In the genomic region with DNA sequence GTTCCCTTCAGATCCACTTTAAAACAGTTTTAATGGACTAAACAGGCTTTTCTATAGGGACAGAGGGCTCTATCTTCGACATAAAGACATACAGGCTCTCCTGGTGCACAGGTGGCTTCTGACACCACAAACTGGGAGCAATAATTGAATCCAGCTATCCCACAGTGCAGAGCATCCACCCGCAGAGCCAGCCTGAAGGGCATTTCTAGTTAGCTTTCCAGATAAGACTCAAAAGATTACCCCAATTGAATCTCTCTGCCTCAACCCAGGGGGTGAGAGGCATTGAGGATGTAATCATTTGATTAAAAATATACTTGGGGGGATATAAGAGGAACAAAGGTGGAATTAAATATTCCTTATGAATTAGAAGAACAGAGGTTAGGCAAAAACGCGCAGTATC, we compare ENCODE assay signal across 27 cellular contexts.
DNase-seq lines count a peak whose midpoint lies in the region; ATAC-seq, FAIRE-seq and TF ChIP-seq lines count a peak whose summit lies in the region.
"Had no signal": no experiment of that assay in that cellular context is flagged by ENCODE, and none has a peak within 500 bp of the region (broad histone marks: within the 10 kb centered on the region; RNA-seq: fewer than 3 reads in every experiment).

No MANE protein-coding gene starts in this region.

- H3K27ac ChIP-seq in SK-N-SH (ENCODE audit: low read depth in 2 of 2, low read length in 1 of 2), result no peak overlapping the region
- H3K27ac ChIP-seq in endothelial cell of umbilical vein (ENCODE audit: insufficient read depth, low read depth, low read length), result no peak overlapping the region
- no peak overlapping the region for H3K27ac ChIP-seq in neuronal stem cell (replicated peaks; ENCODE audit: low read length)
- H3K27ac ChIP-seq: BLaER1 had no signal

- H3K79me2 ChIP-seq in SK-N-SH (ENCODE audit: insufficient read depth) (no peaks in the 10 kb centered on the region), endothelial cell of umbilical vein (ENCODE audit: control insufficient read depth, insufficient read depth, low read length) (no peaks in the 10 kb centered on the region)

- TF ChIP-seq EP300 in SK-N-SH (IDR thresholded peaks at IDR 0.05; ENCODE audit: borderline replicate concordance in 1 of 2, low read depth in 1 of 2, low read length in 1 of 2), result peak in 1 of 2 experiments; percentile 81; a peak in 2 of 4 replicates

- H3K4me1 ChIP-seq in SK-N-SH (ENCODE audit: control insufficient read depth in 1 of 2, insufficient read depth in 2 of 2, low read depth in 1 of 2, low read length in 1 of 2) (peaks cover 0 to 2% of the 10 kb centered on the region in 2 experiments; a peak in 1 of 4 replicates), endothelial cell of umbilical vein (ENCODE audit: control insufficient read depth, extremely low read depth, insufficient read depth, low read length) (no peaks in the 10 kb centered on the region), neuronal stem cell (ENCODE audit: control insufficient read depth in 2 of 2, insufficient read depth in 1 of 2, low read depth in 1 of 2, low read length in 2 of 2) (no peaks in the 10 kb centered on the region)
- H3K4me1 ChIP-seq: BE2C, BLaER1 had no signal

- H2BK15ac ChIP-seq in neuronal stem cell (ENCODE audit: low read length), result no peak overlapping the region

- H3K9me2 ChIP-seq in SK-N-SH, result no peaks in the 10 kb centered on the region

- BruUV-seq in endothelial cell of umbilical vein (replicated peaks; lab: Mats Ljungman, UMichigan), result no TSS peak

- dilution Hi-C loops in endothelial cell of umbilical vein (cut with MboI; ENCODE audit: extremely low pct_ligation_motif_present, low sequenced_read_pairs), result no loop called here

- intact Hi-C loops in endothelial cell of umbilical vein (cut with micrococcal nuclease), result no loop called here

- no peaks in the 10 kb centered on the region for H3K9me1 ChIP-seq in endothelial cell of umbilical vein (replicated peaks; ENCODE audit: control insufficient read depth, extremely low read depth, insufficient read depth, low read length)

- H3K14ac ChIP-seq in neuronal stem cell (ENCODE audit: low read length), result no peak overlapping the region

- CTCF ChIA-PET in SK-N-SH (lab: Yijun Ruan, JAX) (interaction anchor here (1.1 to 1.5 kb wide), 2 partner anchors 10 to 138 kb away, joined by 3 to 5 read pairs; no protein-coding TSS in a partner anchor), endothelial cell of umbilical vein (lab: Charles Lee) (interaction anchor here (1.4 to 2.3 kb wide), 3 partner anchors 138 to 669 kb away, joined by 5 to 17 read pairs (median 10); no protein-coding TSS in a partner anchor)

- peak overlapping the region; percentile 24 for H4K91ac ChIP-seq in neuronal stem cell (ENCODE audit: low read depth, low read length, poor library complexity)

- TF ChIP-seq CTCF in SK-N-SH (IDR thresholded peaks at IDR 0.05), result no peak
- TF ChIP-seq CTCF in endothelial cell of umbilical vein (IDR thresholded peaks at IDR 0.05; ENCODE audit: extremely low read depth in 1 of 2, insufficient read depth in 1 of 2, low read depth in 1 of 2, low read length in 2 of 2), result no peak

- H3K4me2 ChIP-seq in SK-N-SH (no peak overlapping the region), endothelial cell of umbilical vein (ENCODE audit: insufficient read depth, low read length) (no peak overlapping the region), neuronal stem cell (ENCODE audit: insufficient read depth, low read length, poor library complexity, severe bottlenecking) (no peak overlapping the region)
- H3K4me2 ChIP-seq: BLaER1 had no signal

- H4K8ac ChIP-seq in neuronal stem cell (ENCODE audit: low read depth, low read length), result no peak overlapping the region

- TF ChIP-seq POLR2A in endothelial cell of umbilical vein (IDR thresholded peaks at IDR 0.05; ENCODE audit: low read depth, low read length), result no peak

- H3K4me3 ChIP-seq in SK-N-SH (ENCODE audit: low read depth in 2 of 2, low read length in 1 of 2), result no peak overlapping the region
- no peak overlapping the region for H3K4me3 ChIP-seq in endothelial cell of umbilical vein (replicated peaks in 1 of 3; ENCODE audit: insufficient read depth in 1 of 3, low read depth in 1 of 3, low read length in 3 of 3)
- no peak overlapping the region for H3K4me3 ChIP-seq in neuronal stem cell (ENCODE audit: low read length in 2 of 2)
- H3K4me3 ChIP-seq: BLaER1 had no signal

- DNase-seq in SK-N-SH (peak; percentile 47), cerebellar cortex (ENCODE audit: low spot score) (peak; percentile 17), endothelial cell of umbilical vein (ENCODE audit: low read depth, low spot score) (no peak), neuronal stem cell (ENCODE audit: low spot score) (no peak), NOMO-1 treated with DMSO at 0.1 percent for 48 hours (lab: John Stamatoyannopoulos, UW; ENCODE audit: unreplicated experiment) (no peak), iPS-NIHi11 (ENCODE audit: low spot score) (no peak)
- DNase-seq: 8988T; ACHN; BE2C; C1 segment of cervical spinal cord; CD4-positive, alpha-beta memory T cell; CD4-positive, CD25-positive, alpha-beta regulatory T cell; CD8-positive, alpha-beta memory T cell; COR-L47; DMS 273 treated with DMSO at 0.1 percent for 48 hours; DMS153; DMS53; DMS79; DND-41; EL; GF-D8 had no signal

- no peak for TF ChIP-seq RAD21 in SK-N-SH (IDR thresholded peaks at IDR 0.05; ENCODE audit: low read length)

- no peak overlapping the region for H2AK5ac ChIP-seq in neuronal stem cell (ENCODE audit: low read depth, low read length)

- no peak overlapping the region for H2BK12ac ChIP-seq in neuronal stem cell (ENCODE audit: low read length)

- no peaks in the 10 kb centered on the region for H3K27me3 ChIP-seq in SK-N-SH (ENCODE audit: insufficient read depth)
- no peaks in the 10 kb centered on the region for H3K27me3 ChIP-seq in endothelial cell of umbilical vein (ENCODE audit: control insufficient read depth in 2 of 2, insufficient read depth in 2 of 2, low read length in 2 of 2)
- H3K27me3 ChIP-seq in neuronal stem cell (ENCODE audit: control insufficient read depth in 3 of 3, insufficient read depth in 3 of 3, low read depth in 1 of 3, low read length in 3 of 3), result no peaks in the 10 kb centered on the region
- H3K27me3 ChIP-seq: BE2C, BLaER1 had no signal

- no peak overlapping the region for H3K9ac ChIP-seq in SK-N-SH
- no peak overlapping the region for H3K9ac ChIP-seq in endothelial cell of umbilical vein (replicated peaks; ENCODE audit: extremely low read depth, insufficient read depth, low read length)
- no peak overlapping the region for H3K9ac ChIP-seq in neuronal stem cell (ENCODE audit: low read depth, low read length, poor library complexity)
- H3K9ac ChIP-seq: BLaER1 had no signal

- H3K23ac ChIP-seq in neuronal stem cell (ENCODE audit: low read depth, low read length, poor library complexity), result no peak overlapping the region

- H3K9me3 ChIP-seq in SK-N-SH (no peaks in the 10 kb centered on the region), endothelial cell of umbilical vein (replicated peaks; ENCODE audit: control insufficient read depth, insufficient read depth, low read length) (no peaks in the 10 kb centered on the region), neuronal stem cell (replicated peaks in 1 of 2; ENCODE audit: control insufficient read depth in 2 of 2, insufficient read depth in 1 of 2, low read depth in 1 of 2, low read length in 2 of 2) (no peaks in the 10 kb centered on the region)
- H3K9me3 ChIP-seq: BE2C, BLaER1 had no signal

- no peak overlapping the region for H3K4ac ChIP-seq in neuronal stem cell (ENCODE audit: low read length)

- H3K79me1 ChIP-seq in neuronal stem cell (ENCODE audit: low read depth, low read length), result no peaks in the 10 kb centered on the region

- H3K18ac ChIP-seq in neuronal stem cell (ENCODE audit: low read length), result no peak overlapping the region

- no peaks in the 10 kb centered on the region for H3K36me3 ChIP-seq in SK-N-SH (replicated peaks in 1 of 2; ENCODE audit: control insufficient read depth in 1 of 2, insufficient read depth in 2 of 2, low read length in 1 of 2)
- no peaks in the 10 kb centered on the region for H3K36me3 ChIP-seq in endothelial cell of umbilical vein (ENCODE audit: control insufficient read depth in 2 of 2, extremely low read depth in 1 of 2, insufficient read depth in 2 of 2, low read length in 2 of 2)
- H3K36me3 ChIP-seq in neuronal stem cell (replicated peaks in 1 of 2; ENCODE audit: control insufficient read depth in 2 of 2, insufficient read depth in 2 of 2, low read length in 2 of 2), result no peaks in the 10 kb centered on the region
- H3K36me3 ChIP-seq: BE2C, BLaER1 had no signal

- WGBS in SK-N-SH (ENCODE audit: low lambda C conversion rate), result 81% methylated on average over 4 of the region's 4 CpGs
- no CpG with 5 or more reads among the region's 4 CpGs for WGBS in neuronal stem cell (ENCODE audit: extremely low coverage in 2 of 2, insufficient read length in 2 of 2, insufficient replicate concordance in 1 of 2), 2 donors

- H3F3A ChIP-seq in SK-N-SH (replicated peaks; ENCODE audit: insufficient read depth), result no peaks in the 10 kb centered on the region

- H2BK5ac ChIP-seq in neuronal stem cell (ENCODE audit: low read length), result no peak overlapping the region

- H2AFZ ChIP-seq in SK-N-SH (ENCODE audit: low read depth), result no peak overlapping the region
- H2AFZ ChIP-seq in endothelial cell of umbilical vein (ENCODE audit: low read depth, low read length), result no peak overlapping the region
- H2AFZ ChIP-seq in neuronal stem cell (ENCODE audit: low read length), result no peak overlapping the region

- POLR2A ChIA-PET in SK-N-SH (lab: Yijun Ruan, JAX) (no interaction called here), endothelial cell of umbilical vein (lab: Charles Lee) (no interaction called here)

- H2BK120ac ChIP-seq in neuronal stem cell (ENCODE audit: low read depth, low read length), result no peak overlapping the region

- ATAC-seq in SK-N-SH treated with all-trans-retinoic acid at 6 μM for 48 hours (no peak), GM18868 (IDR thresholded peaks at IDR 0.05; ENCODE audit: unreplicated experiment) (no peak)

- peak; percentile 26 for FAIRE-seq in endothelial cell of umbilical vein (lab: Jason Lieb, UNC)
- FAIRE-seq: A204.1, G401.6, GM12891 had no signal

- no peaks in the 10 kb centered on the region for H4K20me1 ChIP-seq in SK-N-SH (ENCODE audit: insufficient read depth)
- no peaks in the 10 kb centered on the region for H4K20me1 ChIP-seq in endothelial cell of umbilical vein (replicated peaks; ENCODE audit: control insufficient read depth, extremely low read depth, insufficient read depth, low read length)
- H4K20me1 ChIP-seq: BLaER1 had no signal

TF ChIP-seq in endothelial cell of umbilical vein, 7 proteins besides CTCF, POLR2A, EP300 and RAD21:
- TF ChIP-seq POLR2AphosphoS5 (IDR thresholded peaks at IDR 0.05; ENCODE audit: insufficient read depth, low read depth, low read length) (no peak), FOS (IDR thresholded peaks at IDR 0.05; ENCODE audit: borderline replicate concordance, insufficient read depth, low read length) (no peak), GATA2 (IDR thresholded peaks at IDR 0.05; ENCODE audit: insufficient read depth, insufficient read length, low read depth, low read length) (no peak), MYC (IDR thresholded peaks at IDR 0.05; ENCODE audit: low read depth, low read length) (no peak), EZH2 (IDR thresholded peaks at IDR 0.05; ENCODE audit: borderline replicate concordance, low read depth, low read length, severe bottlenecking) (no peak)
TF ChIP-seq in endothelial cell of umbilical vein: peak in this region for 0.

Comparison
In these comparisons a context has a peak if more than half of its experiments do, and no peak if none do; other contexts are left out.
1. DNase-seq: peak in SK-N-SH (single experiment) and cerebellar cortex (single experiment); none in endothelial cell of umbilical vein (single experiment), neuronal stem cell (single experiment), NOMO-1 treated with DMSO at 0.1 percent for 48 hours (single experiment) and iPS-NIHi11 (single experiment).